14 cellular contexts compared by ENCODE assay signal in the genomic region with DNA sequence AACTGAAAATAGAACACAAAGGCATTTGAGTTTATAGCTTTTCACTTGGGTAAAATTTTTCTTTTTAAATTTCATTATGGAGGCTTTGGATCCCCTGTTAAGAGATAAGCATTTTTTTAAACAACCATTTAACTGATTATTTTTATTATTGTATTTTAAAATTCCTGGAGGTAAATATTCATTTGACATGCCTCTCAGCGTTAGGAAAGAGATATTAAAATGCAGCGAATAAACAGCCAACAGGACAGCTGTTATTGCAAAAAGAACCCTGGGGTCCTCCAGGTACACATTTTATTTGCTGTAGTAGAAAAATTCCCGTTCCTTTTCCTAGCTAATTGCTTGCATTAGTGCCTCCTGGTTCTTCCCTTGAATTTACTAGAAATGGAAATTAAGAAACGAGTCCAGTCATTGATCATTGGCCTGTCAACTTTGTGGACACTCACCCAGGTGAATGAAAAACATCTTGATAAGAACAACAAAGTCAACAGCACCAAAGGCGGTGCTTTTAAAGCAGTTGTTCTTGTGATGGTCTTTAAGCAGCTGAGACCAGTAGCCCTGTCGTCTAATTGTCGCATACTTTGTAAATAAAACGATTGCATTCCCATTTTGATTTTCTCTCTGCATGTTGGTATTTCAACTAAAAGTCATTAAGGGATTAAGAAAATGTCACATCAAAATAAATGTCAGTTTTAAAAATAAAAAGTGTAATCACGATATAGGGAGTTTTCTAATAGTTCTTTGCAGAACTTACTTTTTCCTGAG.
DNase-seq lines count a peak whose midpoint lies in the region; ATAC-seq and TF ChIP-seq lines count a peak whose summit lies in the region.
"Had no signal": no experiment of that assay in that cellular context is flagged by ENCODE, and none has a peak within 500 bp of the region (broad histone marks: within the 10 kb centered on the region; RNA-seq: fewer than 3 reads in every experiment).

No MANE protein-coding gene starts in this region.

- peaks cover 17% of the 10 kb centered on the region for H3K9me3 Mint-ChIP-seq in activated CD4-positive, alpha-beta T cell treated with anti-CD3 and anti-CD28 coated beads, Interleukin-2, amount 10 ng/mL, durations not matched to agents 24 days and 14 days
- peaks cover 4% of the 10 kb centered on the region; the same call in 1 of the 2 replicates for H3K9me3 Mint-ChIP-seq in HFFc6
- peaks cover 10% of the 10 kb centered on the region for H3K9me3 Mint-ChIP-seq in activated T-helper 2 cell treated with anti-CD3 and anti-CD28 coated beads, Interferon-gamma antibody, Interleukin-2, Interleukin-4, amounts not matched to agents 10 μg/mL and 5 μg/mL and 100 μg/mL, durations not matched to agents 14 hours and 24 hours and 36 hours
- H3K9me3 Mint-ChIP-seq: stimulated activated memory B cell treated with anti-CD40 and anti-IgM and Interleukin-4, amounts not matched to agents 10 μg/mL and 1 μg/mL and 100 μg/mL, for 72 hours had no signal

- H3K4me3 ChIP-seq in neutrophil (ENCODE audit: low read depth in 1 of 2, low read length in 1 of 2): no peak overlapping the region
- no peak overlapping the region for H3K4me3 ChIP-seq in upper lobe of right lung
- H3K4me3 ChIP-seq in upper lobe of left lung: no peak overlapping the region
- H3K4me3 ChIP-seq in gastrocnemius medialis: no peak overlapping the region
- H3K4me3 ChIP-seq: GM12878, uterus had no signal

- WGBS in upper lobe of left lung, 2 donors: 74 to 78% methylated on average over 9 of the region's 9 CpGs

- no peaks in the 10 kb centered on the region for H3K27me3 ChIP-seq in neutrophil
- H3K27me3 ChIP-seq in upper lobe of right lung: no peaks in the 10 kb centered on the region
- H3K27me3 ChIP-seq in upper lobe of left lung: no peaks in the 10 kb centered on the region
- H3K27me3 ChIP-seq in gastrocnemius medialis: no peaks in the 10 kb centered on the region
- H3K27me3 ChIP-seq: uterus had no signal

- H3K27ac ChIP-seq in neutrophil: peak overlapping the region; percentile 24
- H3K27ac ChIP-seq in upper lobe of right lung: no peak overlapping the region
- no peak overlapping the region for H3K27ac ChIP-seq in upper lobe of left lung
- H3K27ac ChIP-seq in gastrocnemius medialis: no peak overlapping the region
- H3K27ac ChIP-seq: uterus had no signal

- in situ Hi-C loops in gastrocnemius medialis (cut with MboI; ENCODE audit: low sequenced_read_pairs in 4 of 4): no loop called here

- H3K4me1 ChIP-seq in neutrophil (ENCODE audit: control insufficient read depth in 1 of 2, insufficient read depth in 1 of 2, low read depth in 1 of 2, low read length in 1 of 2) (no peaks in the 10 kb centered on the region), upper lobe of right lung (no peaks in the 10 kb centered on the region), upper lobe of left lung (no peaks in the 10 kb centered on the region), gastrocnemius medialis (no peaks in the 10 kb centered on the region)
- H3K4me1 ChIP-seq: uterus had no signal

- H3K9me3 ChIP-seq in neutrophil (no peaks in the 10 kb centered on the region), upper lobe of right lung (no peaks in the 10 kb centered on the region), upper lobe of left lung (no peaks in the 10 kb centered on the region), gastrocnemius medialis (no peaks in the 10 kb centered on the region)
- H3K9me3 ChIP-seq: uterus had no signal

- TF ChIP-seq POLR2A in upper lobe of left lung (IDR thresholded peaks at IDR 0.05): no peak
- no peak for TF ChIP-seq POLR2A in gastrocnemius medialis (IDR thresholded peaks at IDR 0.05)

- H3K27me3 Mint-ChIP-seq in activated CD4-positive, alpha-beta T cell treated with anti-CD3 and anti-CD28 coated beads, Interleukin-2, amount 10 ng/mL, durations not matched to agents 24 days and 14 days: peaks cover 2% of the 10 kb centered on the region
- no peaks in the 10 kb centered on the region; the same call in 1 of the 2 replicates for H3K27me3 Mint-ChIP-seq in HFFc6 (ENCODE audit: insufficient read depth)
- H3K27me3 Mint-ChIP-seq in activated T-helper 2 cell treated with anti-CD3 and anti-CD28 coated beads, Interferon-gamma antibody, Interleukin-2, Interleukin-4, amounts not matched to agents 10 μg/mL and 5 μg/mL and 100 μg/mL, durations not matched to agents 14 hours and 24 hours and 36 hours (ENCODE audit: low read depth): no peaks in the 10 kb centered on the region
- H3K27me3 Mint-ChIP-seq: stimulated activated memory B cell treated with anti-CD40 and anti-IgM and Interleukin-4, amounts not matched to agents 10 μg/mL and 1 μg/mL and 100 μg/mL, for 72 hours had no signal

- TF ChIP-seq CTCF in HFFc6 (IDR thresholded peaks at IDR 0.05): no peak
- no peak for TF ChIP-seq CTCF in neutrophil (IDR thresholded peaks at IDR 0.05)
- TF ChIP-seq CTCF in upper lobe of right lung (IDR thresholded peaks at IDR 0.05): no peak
- TF ChIP-seq CTCF in upper lobe of left lung (IDR thresholded peaks at IDR 0.05): no peak
- no peak for TF ChIP-seq CTCF in gastrocnemius medialis (IDR thresholded peaks at IDR 0.05 in 4 of 5, conservative IDR thresholded peaks at IDR 0.05 in 1 of 5)

- H3K27ac Mint-ChIP-seq in activated CD4-positive, alpha-beta T cell treated with anti-CD3 and anti-CD28 coated beads, Interleukin-2, amount 10 ng/mL, durations not matched to agents 24 days and 14 days: peak overlapping the region; percentile 81
- peak overlapping the region; percentile 33; the same call in 1 of the 2 replicates for H3K27ac Mint-ChIP-seq in HFFc6
- peak overlapping the region; percentile 66 for H3K27ac Mint-ChIP-seq in activated T-helper 2 cell treated with anti-CD3 and anti-CD28 coated beads, Interferon-gamma antibody, Interleukin-2, Interleukin-4, amounts not matched to agents 10 μg/mL and 5 μg/mL and 100 μg/mL, durations not matched to agents 14 hours and 24 hours and 36 hours
- H3K27ac Mint-ChIP-seq: stimulated activated memory B cell treated with anti-CD40 and anti-IgM and Interleukin-4, amounts not matched to agents 10 μg/mL and 1 μg/mL and 100 μg/mL, for 72 hours had no signal

- TF ChIP-seq EP300 in upper lobe of left lung (IDR thresholded peaks at IDR 0.05): no peak

- no peak for ATAC-seq in upper lobe of right lung
- no peak for ATAC-seq in upper lobe of left lung (ENCODE audit: low FRiP score in 2 of 2)
- ATAC-seq in gastrocnemius medialis: no peak
- ATAC-seq: stimulated activated memory B cell treated with anti-CD40 and anti-IgM and Interleukin-4, amounts not matched to agents 10 μg/mL and 1 μg/mL and 100 μg/mL, for 72 hours had no signal

- H3K36me3 ChIP-seq in neutrophil (no peaks in the 10 kb centered on the region), upper lobe of right lung (no peaks in the 10 kb centered on the region), upper lobe of left lung (no peaks in the 10 kb centered on the region), gastrocnemius medialis (no peaks in the 10 kb centered on the region)
- H3K36me3 ChIP-seq: uterus had no signal

- DNase-seq in activated CD4-positive, alpha-beta T cell treated with anti-CD3 and anti-CD28 coated beads, Interleukin-2, amount 10 ng/mL, durations not matched to agents 24 days and 14 days: no peak
- no peak for DNase-seq in activated CD4-positive, alpha-beta T cell treated with anti-CD3 and anti-CD28 coated beads, Interleukin-2, amount 50 U/mL, for 4 hours
- DNase-seq in HFFc6 (no peak), upper lobe of right lung (no peak), upper lobe of left lung (no peak), gastrocnemius medialis (no peak)
- no peak for DNase-seq in activated T-helper 2 cell treated with anti-CD3 and anti-CD28 coated beads, Interferon-gamma antibody, Interleukin-2, Interleukin-4, amounts not matched to agents 10 μg/mL and 5 μg/mL and 100 μg/mL, durations not matched to agents 14 hours and 24 hours and 36 hours (ENCODE audit: low spot score)
- DNase-seq: anterior cingulate cortex, NCI-H187, NCI-H510A treated with DMSO at 0.1 percent for 48 hours, uterus had no signal

- intact Hi-C loops in activated CD4-positive, alpha-beta T cell treated with anti-CD3 and anti-CD28 coated beads, Interleukin-2, amount 10 ng/mL, durations not matched to agents 24 days and 14 days (cut with micrococcal nuclease): no loop called here
- intact Hi-C loops in activated T-helper 2 cell treated with anti-CD3 and anti-CD28 coated beads, Interferon-gamma antibody, Interleukin-2, Interleukin-4, amounts not matched to agents 10 μg/mL and 5 μg/mL and 100 μg/mL, durations not matched to agents 14 hours and 24 hours and 36 hours (cut with micrococcal nuclease): loop anchor here (10.0 kb wide), 1 partner anchor 563 kb away; no protein-coding TSS in a partner anchor
- intact Hi-C loops in upper lobe of right lung (cut with DNase I): no loop called here
- intact Hi-C loops in gastrocnemius medialis (cut with DNase I; ENCODE audit: low total_unique reads): no loop called here

- peaks cover 32% of the 10 kb centered on the region for H3K4me1 Mint-ChIP-seq in activated CD4-positive, alpha-beta T cell treated with anti-CD3 and anti-CD28 coated beads, Interleukin-2, amount 10 ng/mL, durations not matched to agents 24 days and 14 days
- peaks cover 10% of the 10 kb centered on the region for H3K4me1 Mint-ChIP-seq in HFFc6 (ENCODE audit: low read depth)
- H3K4me1 Mint-ChIP-seq in activated T-helper 2 cell treated with anti-CD3 and anti-CD28 coated beads, Interferon-gamma antibody, Interleukin-2, Interleukin-4, amounts not matched to agents 10 μg/mL and 5 μg/mL and 100 μg/mL, durations not matched to agents 14 hours and 24 hours and 36 hours (ENCODE audit: low read depth): peaks cover 17% of the 10 kb centered on the region

- peak overlapping the region; percentile 54 for H3K4me3 Mint-ChIP-seq in activated CD4-positive, alpha-beta T cell treated with anti-CD3 and anti-CD28 coated beads, Interleukin-2, amount 10 ng/mL, durations not matched to agents 24 days and 14 days
- no peak overlapping the region; the same call in 1 of the 2 replicates for H3K4me3 Mint-ChIP-seq in HFFc6
- H3K4me3 Mint-ChIP-seq in activated T-helper 2 cell treated with anti-CD3 and anti-CD28 coated beads, Interferon-gamma antibody, Interleukin-2, Interleukin-4, amounts not matched to agents 10 μg/mL and 5 μg/mL and 100 μg/mL, durations not matched to agents 14 hours and 24 hours and 36 hours (ENCODE audit: low read depth): no peak overlapping the region
- H3K4me3 Mint-ChIP-seq: stimulated activated memory B cell treated with anti-CD40 and anti-IgM and Interleukin-4, amounts not matched to agents 10 μg/mL and 1 μg/mL and 100 μg/mL, for 72 hours had no signal

- H3K36me3 Mint-ChIP-seq in activated CD4-positive, alpha-beta T cell treated with anti-CD3 and anti-CD28 coated beads, Interleukin-2, amount 10 ng/mL, durations not matched to agents 24 days and 14 days (ENCODE audit: low read depth): no peaks in the 10 kb centered on the region
- H3K36me3 Mint-ChIP-seq in HFFc6 (ENCODE audit: low read depth): peaks cover 6% of the 10 kb centered on the region; the same call in 1 of the 2 replicates
- H3K36me3 Mint-ChIP-seq in activated T-helper 2 cell treated with anti-CD3 and anti-CD28 coated beads, Interferon-gamma antibody, Interleukin-2, Interleukin-4, amounts not matched to agents 10 μg/mL and 5 μg/mL and 100 μg/mL, durations not matched to agents 14 hours and 24 hours and 36 hours (ENCODE audit: low read depth): no peaks in the 10 kb centered on the region
- H3K36me3 Mint-ChIP-seq: stimulated activated memory B cell treated with anti-CD40 and anti-IgM and Interleukin-4, amounts not matched to agents 10 μg/mL and 1 μg/mL and 100 μg/mL, for 72 hours had no signal
